Comparison of ENCODE assay signal across 8 cellular contexts in genomic region chr1:228275154-228275434, GRCh38.
DNase-seq lines count a peak whose midpoint lies in the region; ATAC-seq and TF ChIP-seq lines count a peak whose summit lies in the region.

No MANE protein-coding gene starts in this region.

- H3K27ac ChIP-seq in heart left ventricle (peak overlapping the region in 8 of 12 donors; percentile 49 to 80 (median 66)), mucosa of rectum (ENCODE audit: low read depth in 2 of 2, low read length in 2 of 2) (no peak overlapping the region), uterus (peak overlapping the region; percentile 50 to 79)

- H3K9ac ChIP-seq in mucosa of rectum (ENCODE audit: low read depth in 1 of 2, low read length in 2 of 2), result peak overlapping the region in 1 of 2 donors; percentile 63

- intact Hi-C loops in heart left ventricle (cut with DNase I) (loop anchor here in 4 of 10 donors (5.0 to 10.0 kb wide), 2 partner anchors 138 to 140 kb away; no protein-coding TSS in a partner anchor), Right ventricle myocardium superior (cut with DNase I) (no loop called here), uterus (cut with DNase I; ENCODE audit: low total_unique reads) (no loop called here)

- H3K36me3 ChIP-seq in heart left ventricle (peaks cover 0 to 86% (median 29%) of the 10 kb centered on the region in 9 donors), mucosa of rectum (ENCODE audit: control insufficient read depth in 2 of 2, insufficient read depth in 2 of 2, low read length in 2 of 2) (peaks cover 0 to 2% of the 10 kb centered on the region in 2 donors), uterus (no peaks in the 10 kb centered on the region)

- TF ChIP-seq CTCF in heart left ventricle (IDR thresholded peaks at IDR 0.05) (no peak), chondrocyte (IDR thresholded peaks at IDR 0.05) (no peak), uterus (IDR thresholded peaks at IDR 0.05) (no peak)

- peaks cover 0 to 25% (median 9%) of the 10 kb centered on the region in 12 donors for H3K4me1 ChIP-seq in heart left ventricle
- peaks cover 0 to 5% of the 10 kb centered on the region in 2 donors for H3K4me1 ChIP-seq in mucosa of rectum (ENCODE audit: control insufficient read depth in 2 of 2, insufficient read depth in 2 of 2, low read length in 2 of 2)
- H3K4me1 ChIP-seq in uterus, result no peaks in the 10 kb centered on the region

- no peak overlapping the region for H3K27ac Mint-ChIP-seq in chondrocyte (ENCODE audit: unreplicated experiment)

- H3K4me3 ChIP-seq in heart left ventricle (peak overlapping the region in 11 of 12 donors; percentile 41 to 70 (median 62)), mucosa of rectum (ENCODE audit: low read length in 2 of 2) (peak overlapping the region; percentile 70 to 74), uterus (peak overlapping the region; percentile 49 to 54)

- H3K4me3 Mint-ChIP-seq in chondrocyte (ENCODE audit: unreplicated experiment), result peak overlapping the region; percentile 72

- H3K4me1 Mint-ChIP-seq in chondrocyte (ENCODE audit: low read depth), result peaks cover 8% of the 10 kb centered on the region

- H3K27me3 ChIP-seq in heart left ventricle (no peaks in the 10 kb centered on the region), mucosa of rectum (ENCODE audit: control insufficient read depth in 2 of 2, insufficient read depth in 2 of 2, low read length in 2 of 2) (no peaks in the 10 kb centered on the region), uterus (no peaks in the 10 kb centered on the region)

- WGBS in heart left ventricle, 4 donors, result 66 to 92% (median 75%) methylated on average over 4 to 8 of the region's 8 CpGs

- no peaks in the 10 kb centered on the region for H3K27me3 Mint-ChIP-seq in chondrocyte (ENCODE audit: low read depth)

- ATAC-seq in heart left ventricle (no peak), Right ventricle myocardium superior (ENCODE audit: poor library complexity) (no peak), GM21737 (IDR thresholded peaks at IDR 0.05; ENCODE audit: unreplicated experiment) (no peak)

- DNase-seq in heart left ventricle (no peak), Right ventricle myocardium superior (no peak), chondrocyte (ENCODE audit: low spot score) (no peak), uterus (no peak), GDM1 (lab: John Stamatoyannopoulos, UW) (no peak)
- no peak for DNase-seq in activated CD8-positive, alpha-beta memory T cell treated with anti-CD3 and anti-CD28 coated beads, Interleukin-2, amount 50 U/mL, for 48 hours

- peaks cover 2% of the 10 kb centered on the region for H3K36me3 Mint-ChIP-seq in chondrocyte (ENCODE audit: low read depth)

- H3K9me3 Mint-ChIP-seq in chondrocyte (ENCODE audit: low read depth), result no peaks in the 10 kb centered on the region

- H3K9me3 ChIP-seq in heart left ventricle (no peaks in the 10 kb centered on the region), mucosa of rectum (ENCODE audit: control insufficient read depth in 2 of 2, low read length in 2 of 2) (no peaks in the 10 kb centered on the region), uterus (no peaks in the 10 kb centered on the region)

- TF ChIP-seq POLR2A in heart left ventricle (IDR thresholded peaks at IDR 0.05) (no peak), uterus (IDR thresholded peaks at IDR 0.05) (no peak)

Comparison
In these comparisons a context has a peak if more than half of its experiments do, and no peak if none do; other contexts are left out.
1. H3K27ac ChIP-seq: peak in heart left ventricle (8 of 12) and uterus (2 of 2); none in mucosa of rectum (0 of 2).
2. Peak in every context shown above with its lines, with median percentiles within 50 percentile points of each other: H3K4me3 ChIP-seq.